In the genomic region with DNA sequence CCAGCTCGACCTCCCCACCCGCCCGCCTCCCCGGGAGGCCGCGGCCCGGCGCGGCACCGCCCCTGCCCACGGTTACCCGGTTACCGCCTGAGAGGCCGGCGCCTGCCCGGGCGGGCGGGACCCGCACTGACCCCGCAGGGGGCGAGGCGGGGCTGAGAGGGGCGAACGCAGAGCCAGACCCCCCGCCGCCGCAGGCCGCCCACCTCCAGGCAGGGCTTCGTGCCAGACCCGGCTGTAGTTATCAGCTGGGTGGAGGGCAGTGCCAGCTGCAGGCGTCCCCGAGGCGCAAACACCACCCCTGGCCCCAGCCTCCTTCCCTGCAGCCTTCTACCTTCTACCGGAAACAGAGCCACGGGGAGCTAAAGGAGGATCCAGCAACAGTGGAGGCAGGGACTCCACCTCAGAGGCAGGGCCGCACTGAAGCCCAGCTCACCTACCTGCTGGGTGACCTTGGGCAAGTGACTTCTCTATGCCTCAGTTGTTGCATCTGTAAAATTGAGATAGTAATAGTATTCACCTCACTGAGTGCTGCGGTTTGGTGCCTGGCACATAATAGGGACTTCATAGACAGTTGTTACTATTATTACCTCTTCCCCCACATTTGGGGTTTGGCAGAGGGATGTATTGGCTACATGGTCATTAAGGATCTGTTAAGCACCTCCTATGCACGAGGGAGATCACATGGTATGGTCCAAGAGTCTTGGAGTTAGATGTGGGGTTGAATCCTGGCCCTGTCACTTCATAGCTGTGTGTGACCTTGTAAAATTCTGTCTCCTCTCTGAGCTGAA, we compare ENCODE assay signal across 8 cellular contexts.
DNase-seq lines count a peak whose midpoint lies in the region; ATAC-seq lines count a peak whose summit lies in the region.

No MANE protein-coding gene starts in this region.

- peak overlapping the region; percentile 41 for H3K4me3 ChIP-seq in mononuclear cell (ENCODE audit: low read length)

- H3K4me3 Mint-ChIP-seq in T-helper 1 cell treated with Interleukin-12 subunit alpha and Interleukin-12 subunit beta and Interleukin-4 antibody, amounts not matched to agents 30 μg/mL and 1 μg/mL, for 36 hours: peak overlapping the region; percentile 51
- H3K4me3 Mint-ChIP-seq in dendritic cell treated with granulocyte-macrophage colony-stimulating factor and Interleukin-4, amounts not matched to agents 40 ng/mL and 50 ng/mL, for 4 days: peak overlapping the region; percentile 79

- peak; percentile 35 for ATAC-seq in HG02981 (IDR thresholded peaks at IDR 0.05; ENCODE audit: unreplicated experiment)

- H3K27ac Mint-ChIP-seq in T-helper 1 cell treated with Interleukin-12 subunit alpha and Interleukin-12 subunit beta and Interleukin-4 antibody, amounts not matched to agents 30 μg/mL and 1 μg/mL, for 36 hours: no peak overlapping the region
- peak overlapping the region; percentile 82 for H3K27ac Mint-ChIP-seq in dendritic cell treated with granulocyte-macrophage colony-stimulating factor and Interleukin-4, amounts not matched to agents 40 ng/mL and 50 ng/mL, for 4 days

- H3K9me3 ChIP-seq in mononuclear cell (ENCODE audit: low read depth, low read length): no peaks in the 10 kb centered on the region

- H3K9me3 Mint-ChIP-seq in T-helper 1 cell treated with Interleukin-12 subunit alpha and Interleukin-12 subunit beta and Interleukin-4 antibody, amounts not matched to agents 30 μg/mL and 1 μg/mL, for 36 hours: no peaks in the 10 kb centered on the region
- no peaks in the 10 kb centered on the region for H3K9me3 Mint-ChIP-seq in dendritic cell treated with granulocyte-macrophage colony-stimulating factor and Interleukin-4, amounts not matched to agents 40 ng/mL and 50 ng/mL, for 4 days

- intact Hi-C loops in dendritic cell treated with granulocyte-macrophage colony-stimulating factor and Interleukin-4, amounts not matched to agents 40 ng/mL and 50 ng/mL, for 4 days (cut with micrococcal nuclease): loop anchor here (5.0 to 10.0 kb wide), 3 partner anchors 63 to 250 kb away; partner anchors contain the start of gene SMAD2

- H3K36me3 Mint-ChIP-seq in T-helper 1 cell treated with Interleukin-12 subunit alpha and Interleukin-12 subunit beta and Interleukin-4 antibody, amounts not matched to agents 30 μg/mL and 1 μg/mL, for 36 hours (ENCODE audit: low read depth): no peaks in the 10 kb centered on the region
- H3K36me3 Mint-ChIP-seq in dendritic cell treated with granulocyte-macrophage colony-stimulating factor and Interleukin-4, amounts not matched to agents 40 ng/mL and 50 ng/mL, for 4 days (ENCODE audit: low read depth): no peaks in the 10 kb centered on the region

- H3K27me3 Mint-ChIP-seq in T-helper 1 cell treated with Interleukin-12 subunit alpha and Interleukin-12 subunit beta and Interleukin-4 antibody, amounts not matched to agents 30 μg/mL and 1 μg/mL, for 36 hours (ENCODE audit: low read depth): peaks cover 40% of the 10 kb centered on the region
- peaks cover 30% of the 10 kb centered on the region for H3K27me3 Mint-ChIP-seq in dendritic cell treated with granulocyte-macrophage colony-stimulating factor and Interleukin-4, amounts not matched to agents 40 ng/mL and 50 ng/mL, for 4 days

- no peak for DNase-seq in T-helper 1 cell
- peak; percentile 46 for DNase-seq in NCI-H748 treated with DMSO at 0.1 percent for 48 hours (lab: John Stamatoyannopoulos, UW)
- no peak for DNase-seq in epidermal melanocyte (ENCODE audit: insufficient read length, low spot score)
- DNase-seq in midbrain (lab: John Stamatoyannopoulos, UW): no peak

- peaks cover 6% of the 10 kb centered on the region for H3K27me3 ChIP-seq in mononuclear cell (ENCODE audit: insufficient read depth, low read length)

- peaks cover 5% of the 10 kb centered on the region for H3K4me1 Mint-ChIP-seq in T-helper 1 cell treated with Interleukin-12 subunit alpha and Interleukin-12 subunit beta and Interleukin-4 antibody, amounts not matched to agents 30 μg/mL and 1 μg/mL, for 36 hours (ENCODE audit: low read depth)
- H3K4me1 Mint-ChIP-seq in dendritic cell treated with granulocyte-macrophage colony-stimulating factor and Interleukin-4, amounts not matched to agents 40 ng/mL and 50 ng/mL, for 4 days (ENCODE audit: low read depth): peaks cover 59% of the 10 kb centered on the region

- H3K4me1 ChIP-seq in mononuclear cell (ENCODE audit: insufficient read depth, low read length): peaks cover 20% of the 10 kb centered on the region
